8 cellular contexts compared by ENCODE assay signal in the genomic region with DNA sequence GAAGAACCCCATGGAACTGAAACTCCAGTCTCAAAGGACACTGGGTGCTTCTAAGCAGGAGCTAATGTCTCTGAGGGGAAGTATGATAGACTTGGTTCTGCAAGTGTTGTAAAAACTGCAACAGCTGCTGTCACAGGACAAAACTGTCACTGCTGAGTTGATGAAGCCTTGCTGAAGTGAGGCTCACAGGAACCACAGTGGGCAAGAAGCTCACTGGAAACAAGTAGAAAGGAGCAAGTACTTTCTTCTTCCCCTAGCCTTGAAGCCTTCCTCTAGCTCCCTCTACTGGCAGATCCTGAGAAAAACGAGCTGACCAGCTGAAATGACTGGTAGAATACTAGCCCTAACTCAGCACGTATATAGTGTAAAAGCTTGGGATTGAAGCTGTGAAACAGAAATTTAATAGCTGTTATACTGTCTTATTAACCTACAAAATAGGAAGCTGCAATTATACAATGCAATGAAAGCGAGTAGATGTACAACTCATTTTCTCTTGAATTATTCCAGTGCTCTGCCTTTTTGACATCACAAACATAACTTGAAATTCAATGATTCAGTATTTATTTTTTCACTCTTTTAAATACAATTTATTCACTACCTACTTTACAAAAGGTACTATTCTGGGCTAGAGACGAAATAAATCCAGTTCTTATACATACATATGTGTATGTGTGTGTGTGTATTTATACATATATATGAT.
DNase-seq lines count a peak whose midpoint lies in the region; ATAC-seq, FAIRE-seq and TF ChIP-seq lines count a peak whose summit lies in the region.

No MANE protein-coding gene starts in this region.

- FAIRE-seq in TTC549 (lab: Jason Lieb, UNC) = peak; percentile 59

- peak; percentile 93 for TF ChIP-seq CTCF in BJ (IDR thresholded peaks at IDR 0.05; ENCODE audit: insufficient read depth, low read depth, low read length)
- peak; percentile 92 for TF ChIP-seq CTCF in kidney epithelial cell (IDR thresholded peaks at IDR 0.05; ENCODE audit: insufficient read depth, low read length, poor library complexity, severe bottlenecking)

- ATAC-seq in GM18858 (IDR thresholded peaks at IDR 0.05; ENCODE audit: unreplicated experiment) (peak; percentile 95), HG02981 (IDR thresholded peaks at IDR 0.05; ENCODE audit: unreplicated experiment) (peak; percentile 93)

- DNase-seq in BJ (ENCODE audit: low read depth) = peak; percentile 4
- DNase-seq in NCI-H1694 treated with DMSO at 0.1 percent for 48 hours (lab: John Stamatoyannopoulos, UW) = peak; percentile 63
- peak; percentile 29 for DNase-seq in central memory CD4-positive, alpha-beta T cell
- peak; percentile 37 for DNase-seq in kidney epithelial cell (ENCODE audit: low read depth)
- peak; percentile 4 to 12 (median 9) for DNase-seq in stimulated activated CD4-positive, alpha-beta T cell treated with anti-CD3 and anti-CD28 coated beads, TNF-alpha, amount 100 ng/mL, for 24 hours (ENCODE audit: low read depth in 3 of 3)

- H3K27me3 ChIP-seq in BJ (ENCODE audit: control insufficient read depth, insufficient read depth, low read length) = no peaks in the 10 kb centered on the region
- H3K27me3 ChIP-seq in kidney epithelial cell (ENCODE audit: control insufficient read depth, insufficient read depth, low read length) = no peaks in the 10 kb centered on the region

- H3K4me3 ChIP-seq in BJ (ENCODE audit: low read depth, low read length) (no peak overlapping the region), kidney epithelial cell (ENCODE audit: low read depth, low read length) (no peak overlapping the region)

- no peaks in the 10 kb centered on the region for H3K36me3 ChIP-seq in BJ (ENCODE audit: control insufficient read depth, insufficient read depth, low read length)
- H3K36me3 ChIP-seq in kidney epithelial cell (ENCODE audit: control insufficient read depth, insufficient read depth, low read length) = no peaks in the 10 kb centered on the region

- CTCF ChIA-PET in BJ (lab: Yijun Ruan, JAX) = interaction anchor here (0.5 to 4.5 kb wide), 19 partner anchors 8 to 312 kb away, joined by 3 to 23 read pairs (median 4); no protein-coding TSS in a partner anchor

- POLR2A ChIA-PET in BJ (lab: Charles Lee) = no interaction called here

Comparison
In these comparisons a context has a peak if more than half of its experiments do, and no peak if none do; other contexts are left out.
1. DNase-seq: peak in every context shown above with its lines; median percentile 63 in NCI-H1694 treated with DMSO at 0.1 percent for 48 hours; 37 in kidney epithelial cell; 29 in central memory CD4-positive, alpha-beta T cell; 9 in stimulated activated CD4-positive, alpha-beta T cell treated with anti-CD3 and anti-CD28 coated beads, TNF-alpha, amount 100 ng/mL, for 24 hours; 4 in BJ.